Comparison of ENCODE assay signal across 8 cellular contexts in the genomic region with DNA sequence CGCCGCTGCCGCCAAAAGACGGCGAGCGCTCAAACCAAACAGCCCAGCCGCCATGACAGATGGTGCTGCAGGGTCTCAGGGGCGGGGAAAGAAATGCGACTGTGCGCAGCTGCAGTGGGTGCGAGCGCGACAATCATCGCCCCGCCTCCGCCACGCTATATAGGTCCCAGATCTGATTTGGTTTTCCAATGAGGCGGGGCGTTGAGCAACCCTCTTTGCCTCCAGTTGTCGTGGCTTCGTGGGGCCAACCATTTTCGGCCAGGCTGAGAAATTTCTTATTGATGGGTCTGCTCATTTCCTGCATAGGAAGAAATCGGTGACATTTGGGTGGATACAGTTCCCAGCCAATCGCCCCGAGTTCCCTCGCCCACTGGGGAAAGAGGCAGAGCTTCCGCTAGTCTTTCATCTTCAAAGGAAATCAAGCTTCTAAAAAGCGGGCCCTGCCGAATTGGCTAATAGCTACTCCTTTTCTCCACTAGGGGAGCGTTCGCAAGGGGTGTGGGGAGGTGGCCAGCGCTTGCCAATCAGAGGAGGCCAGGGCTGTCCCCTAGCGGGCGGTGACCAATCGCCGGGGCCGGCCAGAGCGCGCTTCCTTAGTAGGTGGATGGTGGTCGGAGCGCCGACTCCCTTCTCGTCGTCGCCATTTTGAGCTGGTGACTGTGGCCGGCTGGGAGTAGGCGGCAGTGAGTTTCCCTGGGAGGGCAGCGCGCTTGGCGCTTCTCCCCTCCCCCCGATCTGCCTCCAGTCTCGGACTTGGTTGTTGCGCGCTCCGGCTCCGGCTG. TPM values are rescaled to one million over a fixed set of nuclear protein-coding genes. Genes with fewer than 3 reads are reported as not detected.
A peak's percentile ranks its signal among the peaks of the same experiment; 100 is the strongest.
DNase-seq lines count a peak whose midpoint lies in the region; ATAC-seq, FAIRE-seq and TF ChIP-seq lines count a peak whose summit lies in the region.

A gene (minus strand): TSS at position 77 of the 782 bp plus-strand sequence. CDS start 23 bp downstream, at position 54.
A gene with protein sequence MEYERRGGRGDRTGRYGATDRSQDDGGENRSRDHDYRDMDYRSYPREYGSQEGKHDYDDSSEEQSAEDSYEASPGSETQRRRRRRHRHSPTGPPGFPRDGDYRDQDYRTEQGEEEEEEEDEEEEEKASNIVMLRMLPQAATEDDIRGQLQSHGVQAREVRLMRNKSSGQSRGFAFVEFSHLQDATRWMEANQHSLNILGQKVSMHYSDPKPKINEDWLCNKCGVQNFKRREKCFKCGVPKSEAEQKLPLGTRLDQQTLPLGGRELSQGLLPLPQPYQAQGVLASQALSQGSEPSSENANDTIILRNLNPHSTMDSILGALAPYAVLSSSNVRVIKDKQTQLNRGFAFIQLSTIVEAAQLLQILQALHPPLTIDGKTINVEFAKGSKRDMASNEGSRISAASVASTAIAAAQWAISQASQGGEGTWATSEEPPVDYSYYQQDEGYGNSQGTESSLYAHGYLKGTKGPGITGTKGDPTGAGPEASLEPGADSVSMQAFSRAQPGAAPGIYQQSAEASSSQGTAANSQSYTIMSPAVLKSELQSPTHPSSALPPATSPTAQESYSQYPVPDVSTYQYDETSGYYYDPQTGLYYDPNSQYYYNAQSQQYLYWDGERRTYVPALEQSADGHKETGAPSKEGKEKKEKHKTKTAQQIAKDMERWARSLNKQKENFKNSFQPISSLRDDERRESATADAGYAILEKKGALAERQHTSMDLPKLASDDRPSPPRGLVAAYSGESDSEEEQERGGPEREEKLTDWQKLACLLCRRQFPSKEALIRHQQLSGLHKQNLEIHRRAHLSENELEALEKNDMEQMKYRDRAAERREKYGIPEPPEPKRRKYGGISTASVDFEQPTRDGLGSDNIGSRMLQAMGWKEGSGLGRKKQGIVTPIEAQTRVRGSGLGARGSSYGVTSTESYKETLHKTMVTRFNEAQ (plus strand): TSS at position 596 of the 782 bp plus-strand sequence. CDS start 2,261 bp downstream, outside the sequence.

- CTCF ChIA-PET in T-cell (lab: Charles Lee): interaction anchor here in 1 of 2 donors (0.6 to 1.4 kb wide), 6 partner anchors 15 to 386 kb away, joined by 3 to 7 read pairs (median 5); a partner anchor contains a TSS

- H3K36me3 Mint-ChIP-seq in T-cell: peaks cover 24% of the 10 kb centered on the region

- H3K4me3 ChIP-seq in upper lobe of left lung: peak within 1 kb of the TSS; percentile 44 to 71 (median 60)

- TF ChIP-seq EP300 in upper lobe of left lung (IDR thresholded peaks at IDR 0.05): no peak

- ATAC-seq in HG02852 (IDR thresholded peaks at IDR 0.05; ENCODE audit: unreplicated experiment) (peak; percentile 87), T-cell (replicated peaks in 1 of 4) (peak; percentile 88 to 92 (median 91)), upper lobe of left lung (ENCODE audit: low FRiP score in 2 of 2) (peak; percentile 98 to 99)

- intact Hi-C loops in cardiac septum (cut with DNase I): no loop called here
- intact Hi-C loops in posterior cingulate gyrus (cut with DNase I): no loop called here

- TF ChIP-seq POLR2A in GM12892 (IDR thresholded peaks at IDR 0.05; ENCODE audit: low read depth, low read length) (peak; percentile 83), upper lobe of left lung (IDR thresholded peaks at IDR 0.05) (peak in 3 of 4 donors; percentile 64 to 80 (median 71))

- DNase-seq in GM12892 (ENCODE audit: insufficient read length) (peak; percentile 71), NCI-H1436 treated with DMSO at 0.1 percent for 48 hours (lab: John Stamatoyannopoulos, UW) (peak; percentile 51), T-cell (peak; percentile 65 to 91 (median 84)), cardiac septum (ENCODE audit: low spot score) (peak; percentile 96), posterior cingulate gyrus (peak; percentile 84 to 99 (median 90)), upper lobe of left lung (peak; percentile 95 to 97)

- 0 to 32% (median 1%) methylated on average over 39 to 56 of the region's 56 CpGs for WGBS in adipose tissue, 3 donors
- WGBS in upper lobe of left lung, 2 donors: 42% methylated on average over 56 of the region's 56 CpGs; no CpG with 5 or more reads in 1 of the 2 donors

- peaks cover 0 to 5% (median 0%) of the 10 kb centered on the region in 4 donors for H3K27me3 ChIP-seq in upper lobe of left lung

- H3K27ac ChIP-seq in adipose tissue (ENCODE audit: low read depth, low read length) (peak within 1 kb of the TSS; percentile 42), upper lobe of left lung (peak within 1 kb of the TSS; percentile 93 to 98 (median 94))

- peak; percentile 83 for FAIRE-seq in GM12892 (lab: Jason Lieb, UNC)

- H3K27me3 Mint-ChIP-seq in T-cell: peaks cover 0 to 6% of the 10 kb centered on the region in 2 donors

- peaks cover 0 to 3% (median 0%) of the 10 kb centered on the region in 4 donors for H3K36me3 ChIP-seq in upper lobe of left lung

- TF ChIP-seq CTCF in upper lobe of left lung (IDR thresholded peaks at IDR 0.05): peak; percentile 50 to 90 (median 82)

- H3K27ac Mint-ChIP-seq in T-cell: peak within 1 kb of the TSS; percentile 96 to 97

- peaks cover 6 to 20% (median 11%) of the 10 kb centered on the region in 4 donors for H3K4me1 ChIP-seq in upper lobe of left lung

- POLR2A ChIA-PET in T-cell (lab: Charles Lee): interaction anchor here in 1 of 2 donors (0.6 to 1.3 kb wide), 4 partner anchors 73 to 505 kb away, joined by 4 to 13 read pairs (median 5); a partner anchor contains a TSS

- peak within 1 kb of the TSS; percentile 95 to 99 (median 97) for H3K4me3 Mint-ChIP-seq in T-cell

- no peaks in the 10 kb centered on the region for H3K9me3 Mint-ChIP-seq in T-cell

- H3K4me1 Mint-ChIP-seq in T-cell: peaks cover 26 to 43% (median 33%) of the 10 kb centered on the region in 3 donors

- peaks cover 0 to 5% (median 0%) of the 10 kb centered on the region in 4 donors for H3K9me3 ChIP-seq in upper lobe of left lung

RNA-seq across cellular contexts. Expression of the first gene that starts in this region (rescaled TPM):
- polyA plus RNA-seq in GM12892 (2012; ENCODE audit: missing spikeins): 59.7 TPM
- total RNA-seq in T-cell: 10 to 100 TPM; 52.9 to 64.1 (median 57.8) TPM
- 10 to 100 TPM; 70.4 to 97.2 (median 81.8) TPM for polyA plus RNA-seq in adipose tissue
- total RNA-seq in cardiac septum: 109 TPM
- total RNA-seq in upper lobe of left lung: 10 to 100 TPM; 41.9 to 77.5 (median 66.7) TPM

RNA-seq across cellular contexts. Expression of the second gene that starts in this region (rescaled TPM):
- 19.5 TPM for polyA plus RNA-seq in GM12892 (2012; ENCODE audit: missing spikeins)
- 10 to 100 TPM; 37.3 to 60.3 (median 55.8) TPM for total RNA-seq in T-cell
- 10 to 100 TPM; 22.3 to 25.2 (median 22.6) TPM for polyA plus RNA-seq in adipose tissue
- total RNA-seq in cardiac septum: 27.1 TPM
- total RNA-seq in upper lobe of left lung: 10 to 100 TPM; 29.2 to 59.7 (median 32.5) TPM

Comparison
In these comparisons a context has a peak if more than half of its experiments do, and no peak if none do; other contexts are left out.
1. Peak in every context shown above with its lines: DNase-seq, ATAC-seq, H3K4me3 ChIP-seq and H3K27ac ChIP-seq.